In genomic region chr1:28417441-28418277, GRCh38 we compare ENCODE assay signal across 1 cellular context.
TF ChIP-seq lines count a peak whose summit lies in the region.

No MANE protein-coding gene starts in this region.

TF ChIP-seq in K562, 482 proteins besides CTCF, POLR2A, EP300 and RAD21 (continued from another document and continues in another):
- TF ChIP-seq MEIS2 (IDR thresholded peaks at IDR 0.05; ENCODE audit: partially characterized antibody) (peak; percentile 95), ZNF668 (CRISPR knock-in tag; IDR thresholded peaks at IDR 0.05) (no peak), EP400 (IDR thresholded peaks at IDR 0.05) (0 out of 2 replicates have a peak, but pooled peaks have one; percentile 16), ATF7 (IDR thresholded peaks at IDR 0.05) (peak; percentile 64; the same call in 1 of the 2 replicates), POLR2AphosphoS2 (IDR thresholded peaks at IDR 0.05; ENCODE audit: low read length) (no peak), MAFG (tag; conservative IDR thresholded peaks at IDR 0.05) (peak; percentile 41), ZBTB9 (CRISPR knock-in tag; IDR thresholded peaks at IDR 0.05) (no peak), GATAD2B (IDR thresholded peaks at IDR 0.05; ENCODE audit: borderline replicate concordance) (0 out of 2 replicates have a peak, but pooled peaks have one; percentile 44), CEBPB (tag; IDR thresholded peaks at IDR 0.05) (peak; percentile 37), RFX1 (IDR thresholded peaks at IDR 0.05) (peak; percentile 90), ARID1B (IDR thresholded peaks at IDR 0.05) (peak; percentile 86), ZNF766 (CRISPR knock-in tag; conservative IDR thresholded peaks at IDR 0.05) (peak; percentile 63), CTBP1 (IDR thresholded peaks at IDR 0.05; ENCODE audit: borderline replicate concordance) (peak; percentile 53; the same call in 1 of the 2 replicates), HDAC2 (IDR thresholded peaks at IDR 0.05) (0 out of 2 replicates have a peak, but pooled peaks have one; percentile 46), CBFA2T2 (conservative IDR thresholded peaks at IDR 0.05) (peak; percentile 2; the same call in 1 of the 2 replicates), ZNF75A (CRISPR knock-in tag; IDR thresholded peaks at IDR 0.05) (no peak), HNRNPK (IDR thresholded peaks at IDR 0.05; ENCODE audit: low read depth, low read length, poor library complexity, severe bottlenecking) (no peak), FOXM1 (IDR thresholded peaks at IDR 0.05; ENCODE audit: low read depth) (peak; percentile 31; the same call in 1 of the 2 replicates), FOXM1 (CRISPR knock-in tag; IDR thresholded peaks at IDR 0.05; ENCODE audit: low read depth) (no peak), ZNF175 (CRISPR knock-in tag; IDR thresholded peaks at IDR 0.05; ENCODE audit: low read depth) (peak; percentile 52), MNT (conservative IDR thresholded peaks at IDR 0.05) (peak in 1 of 2 experiments; percentile 15; a peak in 1 of 4 replicates), NBN (IDR thresholded peaks at IDR 0.05; ENCODE audit: low read depth) (peak; percentile 27; the same call in 1 of the 2 replicates), MYNN (IDR thresholded peaks at IDR 0.05) (peak; percentile 86; the same call in 1 of the 2 replicates), MYNN (CRISPR knock-in tag; IDR thresholded peaks at IDR 0.05) (no peak), HBP1 (CRISPR knock-in tag; IDR thresholded peaks at IDR 0.05) (no peak), PATZ1 (CRISPR knock-in tag; IDR thresholded peaks at IDR 0.05; ENCODE audit: borderline replicate concordance) (no peak), FOSL1 (tag; conservative IDR thresholded peaks at IDR 0.05) (peak; percentile 81), IFI16 (CRISPR knock-in tag; IDR thresholded peaks at IDR 0.05) (no peak), CBX2 (IDR thresholded peaks at IDR 0.05; ENCODE audit: insufficient read depth, low read length, poor library complexity, severe bottlenecking) (no peak), ATF4 (CRISPR knock-in tag; IDR thresholded peaks at IDR 0.05) (peak; percentile 88), ZBTB12 (CRISPR knock-in tag; IDR thresholded peaks at IDR 0.05) (no peak), CEBPG (CRISPR knock-in tag; IDR thresholded peaks at IDR 0.05) (peak; percentile 76), CEBPG (tag; conservative IDR thresholded peaks at IDR 0.05 in 1 of 2, IDR thresholded peaks at IDR 0.05 in 1 of 2) (peak; percentile 88 to 94), BDP1 (IDR thresholded peaks at IDR 0.05; ENCODE audit: insufficient read depth, insufficient read length) (no peak), RBFOX2 (IDR thresholded peaks at IDR 0.05; ENCODE audit: low read depth, low read length) (no peak), JUND (IDR thresholded peaks at IDR 0.05; ENCODE audit: borderline replicate concordance, low read depth, low read length) (peak; percentile 80), JUND (tag; IDR thresholded peaks at IDR 0.05; ENCODE audit: borderline replicate concordance, low read depth, low read length) (peak; percentile 42; the same call in 1 of the 3 replicates), PBX2 (CRISPR knock-in tag; IDR thresholded peaks at IDR 0.05; ENCODE audit: low read depth) (no peak), PBX2 (tag; conservative IDR thresholded peaks at IDR 0.05; ENCODE audit: low read depth) (peak; percentile 92), HES1 (IDR thresholded peaks at IDR 0.05; ENCODE audit: low read depth) (peak; percentile 22; the same call in 1 of the 2 replicates), C11orf30 (IDR thresholded peaks at IDR 0.05; ENCODE audit: low read depth) (peak; percentile 65; the same call in 1 of the 2 replicates), MXI1 (IDR thresholded peaks at IDR 0.05; ENCODE audit: low read depth, low read length) (peak; percentile 50; the same call in 1 of the 2 replicates), ZNF143 (CRISPR knock-in tag; IDR thresholded peaks at IDR 0.05) (no peak), XRCC5 (IDR thresholded peaks at IDR 0.05; ENCODE audit: low read depth, low read length) (no peak), ILK (tag; IDR thresholded peaks at IDR 0.05; ENCODE audit: borderline replicate concordance, low read depth) (no peak), CUX1 (CRISPR knock-in tag; IDR thresholded peaks at IDR 0.05) (peak; percentile 80; the same call in 1 of the 2 replicates), ZNF41 (CRISPR knock-in tag; conservative IDR thresholded peaks at IDR 0.05) (no peak), MTA1 (IDR thresholded peaks at IDR 0.05; ENCODE audit: borderline replicate concordance) (peak; percentile 25; the same call in 1 of the 2 replicates), TEAD4 (IDR thresholded peaks at IDR 0.05; ENCODE audit: low read length) (peak; percentile 83), TEAD4 (CRISPR knock-in tag; IDR thresholded peaks at IDR 0.05; ENCODE audit: borderline replicate concordance) (no peak), PCBP2 (IDR thresholded peaks at IDR 0.05; ENCODE audit: low read depth, low read length, poor library complexity, severe bottlenecking) (no peak), SMARCC2 (IDR thresholded peaks at IDR 0.05; ENCODE audit: low read depth) (peak; percentile 87; the same call in 1 of the 2 replicates), ZNF644 (tag; IDR thresholded peaks at IDR 0.05; ENCODE audit: low read depth) (peak; percentile 58; the same call in 1 of the 2 replicates)
